Comparison of ENCODE assay signal across 10 cellular contexts in the genomic region with DNA sequence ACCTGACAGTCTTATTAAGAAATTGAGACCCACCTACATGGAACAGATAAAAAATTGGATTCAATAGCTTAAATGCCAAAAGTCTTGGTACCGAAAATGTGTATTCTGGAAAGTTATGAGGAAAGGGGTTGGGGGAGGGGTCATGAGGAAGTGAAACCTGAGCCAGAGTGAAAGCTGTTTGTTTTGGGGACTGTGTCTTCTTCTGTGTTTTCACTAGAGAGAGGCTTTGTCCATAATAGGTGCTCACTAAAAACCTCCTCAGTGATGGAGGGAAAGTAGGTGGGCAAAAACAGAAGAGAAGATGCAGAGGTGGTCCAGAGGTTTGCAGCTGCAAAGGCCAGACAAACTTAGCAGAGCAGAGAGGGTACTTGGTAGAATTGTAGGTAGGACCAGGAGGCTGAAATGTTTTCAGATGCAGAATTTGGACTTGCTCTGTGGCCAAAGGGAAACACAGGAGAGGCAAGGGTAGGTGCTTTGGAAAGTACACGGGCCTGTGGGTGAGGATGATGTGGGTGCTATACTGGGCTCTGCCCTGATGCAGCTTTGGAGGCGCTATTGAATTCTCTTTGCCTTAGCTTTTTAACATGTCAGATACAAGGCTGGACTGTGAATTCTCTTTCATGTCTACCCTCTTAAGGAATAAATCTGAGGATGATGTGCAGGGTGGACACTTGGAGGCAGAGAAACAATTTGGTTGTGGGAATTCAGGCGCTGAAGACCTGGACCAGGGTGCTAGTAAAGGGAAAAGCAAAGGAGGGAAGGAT.
DNase-seq lines count a peak whose midpoint lies in the region; ATAC-seq, FAIRE-seq and TF ChIP-seq lines count a peak whose summit lies in the region.
"Had no signal": no experiment of that assay in that cellular context is flagged by ENCODE, and none has a peak within 500 bp of the region (broad histone marks: within the 10 kb centered on the region; RNA-seq: fewer than 3 reads in every experiment).

No MANE protein-coding gene starts in this region.

- no peak for ATAC-seq in GM21717 (IDR thresholded peaks at IDR 0.05; ENCODE audit: unreplicated experiment)
- ATAC-seq: gastroesophageal sphincter, PC-3 had no signal

- POLR2A ChIA-PET in A673 (lab: Charles Lee; ENCODE audit: low non-redundant PET), result no interaction called here

- peaks cover 4% of the 10 kb centered on the region for H3K4me1 ChIP-seq in A673 (ENCODE audit: insufficient read depth, low read length, poor library complexity, severe bottlenecking)
- peaks cover 56% of the 10 kb centered on the region for H3K4me1 ChIP-seq in OCI-LY3 (ENCODE audit: low read length)
- H3K4me1 ChIP-seq: gastroesophageal sphincter had no signal

- H3K9me3 ChIP-seq in A673 (ENCODE audit: low read depth, low read length, poor library complexity, severe bottlenecking), result no peaks in the 10 kb centered on the region
- no peaks in the 10 kb centered on the region for H3K9me3 ChIP-seq in OCI-LY3 (ENCODE audit: insufficient read depth, low read length)
- H3K9me3 ChIP-seq: gastroesophageal sphincter had no signal

- H3K36me3 ChIP-seq in A673 (ENCODE audit: insufficient read depth, low read length, poor library complexity, severe bottlenecking) (no peaks in the 10 kb centered on the region), OCI-LY3 (replicated peaks; ENCODE audit: low read depth, low read length) (no peaks in the 10 kb centered on the region)
- H3K36me3 ChIP-seq: gastroesophageal sphincter had no signal

- peak; percentile 46 for TF ChIP-seq CTCF in A673 (conservative IDR thresholded peaks at IDR 0.05; ENCODE audit: low read depth, low read length)
- TF ChIP-seq CTCF in OCI-LY3 (IDR thresholded peaks at IDR 0.05; ENCODE audit: low read depth, low read length), result peak; percentile 22
- peak; percentile 8 for TF ChIP-seq CTCF in fibroblast of pulmonary artery (IDR thresholded peaks at IDR 0.05; ENCODE audit: low read length, missing control alignments)
- no peak for TF ChIP-seq CTCF in dorsolateral prefrontal cortex (IDR thresholded peaks at IDR 0.05 in 54 of 56, conservative IDR thresholded peaks at IDR 0.05 in 2 of 56; ENCODE audit: low read depth in 1 of 56, partially characterized antibody in 56 of 56)

- peak; percentile 14 for DNase-seq in A673 (ENCODE audit: low spot score)
- DNase-seq in GM12891 (ENCODE audit: insufficient read length, low spot score), result no peak
- no peak for DNase-seq in fibroblast of pulmonary artery (ENCODE audit: low read depth)
- no peak for DNase-seq in nucleus accumbens (lab: John Stamatoyannopoulos, UW)
- DNase-seq in dorsolateral prefrontal cortex, result no peak
- DNase-seq in retina, result no peak
- DNase-seq: PC-3 had no signal

- no peaks in the 10 kb centered on the region for H3K79me2 ChIP-seq in OCI-LY3 (ENCODE audit: low read length)

- peak; percentile 84 for FAIRE-seq in GM12891 (lab: Jason Lieb, UNC)

- H4K20me1 ChIP-seq in OCI-LY3 (ENCODE audit: insufficient read depth, low read length), result no peaks in the 10 kb centered on the region

- CTCF ChIA-PET in A673 (lab: Charles Lee), result interaction anchor here (0.6 kb wide), 1 partner anchor 9 kb away, joined by 4 read pairs; no protein-coding TSS in a partner anchor

- H3K9ac ChIP-seq in OCI-LY3 (ENCODE audit: low read length), result no peak overlapping the region

- H3K27ac ChIP-seq in A673 (ENCODE audit: low read depth, low read length, poor library complexity, severe bottlenecking), result no peak overlapping the region
- peak overlapping the region; percentile 42; the same call in 1 of the 2 replicates for H3K27ac ChIP-seq in OCI-LY3 (ENCODE audit: low read length)
- H3K27ac ChIP-seq in dorsolateral prefrontal cortex, result no peak overlapping the region
- H3K27ac ChIP-seq: gastroesophageal sphincter had no signal

- no peak for TF ChIP-seq POLR2A in GM12891 (IDR thresholded peaks at IDR 0.05; ENCODE audit: low read depth, low read length)

- H3K27me3 ChIP-seq in A673 (replicated peaks; ENCODE audit: insufficient read depth, low read depth, low read length, poor library complexity) (no peaks in the 10 kb centered on the region), OCI-LY3 (ENCODE audit: low read depth, low read length) (peaks cover 8% of the 10 kb centered on the region; the same call in 1 of the 2 replicates), dorsolateral prefrontal cortex (peaks cover 0 to 3% (median 0%) of the 10 kb centered on the region in 45 donors)
- H3K27me3 ChIP-seq: gastroesophageal sphincter had no signal

- peak overlapping the region; percentile 63 for H3K4me2 ChIP-seq in OCI-LY3 (ENCODE audit: low read length)

- no TSS peak for BruUV-seq in A673 (replicated peaks; lab: Mats Ljungman, UMichigan)

- intact Hi-C loops in A673 (cut with micrococcal nuclease; ENCODE audit: unreplicated experiment) (loop anchor here (5.0 to 10.0 kb wide), 2 partner anchors 269 to 437 kb away; no protein-coding TSS in a partner anchor), dorsolateral prefrontal cortex (cut with DNase I) (no loop called here)

- no peak overlapping the region for H3K4me3 ChIP-seq in A673 (ENCODE audit: low read depth, low read length, poor library complexity, severe bottlenecking)
- H3K4me3 ChIP-seq in OCI-LY3 (ENCODE audit: low read length), result 0 out of 2 replicates have a peak overlapping the region, but pooled peaks have one; percentile 5
- no peak overlapping the region for H3K4me3 ChIP-seq in fibroblast of pulmonary artery (replicated peaks; ENCODE audit: low read depth, low read length)
- no peak overlapping the region for H3K4me3 ChIP-seq in dorsolateral prefrontal cortex
- H3K4me3 ChIP-seq: gastroesophageal sphincter had no signal

- no peak overlapping the region for H2AFZ ChIP-seq in OCI-LY3 (ENCODE audit: low read depth, low read length)

TF ChIP-seq in GM12891, 5 proteins besides CTCF, POLR2A, EP300 and RAD21:
- no peak for TF ChIP-seq POLR2AphosphoS5 (IDR thresholded peaks at IDR 0.05; ENCODE audit: low read depth, low read length)
- TF ChIP-seq SPI1 (IDR thresholded peaks at IDR 0.05; ENCODE audit: low read depth, low read length), result peak; percentile 99

Comparison
In these comparisons a context has a peak if more than half of its experiments do, and no peak if none do; other contexts are left out.
1. CTCF ChIP-seq: peak in A673 (single experiment), OCI-LY3 (single experiment) and fibroblast of pulmonary artery (single experiment); none in dorsolateral prefrontal cortex (0 of 56).